In genomic region chr5:39947657-39948056, GRCh38 we compare ENCODE assay signal across 15 cellular contexts.
DNase-seq lines count a peak whose midpoint lies in the region; ATAC-seq, FAIRE-seq and TF ChIP-seq lines count a peak whose summit lies in the region.
"Had no signal": no experiment of that assay in that cellular context is flagged by ENCODE, and none has a peak within 500 bp of the region (broad histone marks: within the 10 kb centered on the region; RNA-seq: fewer than 3 reads in every experiment).

No MANE protein-coding gene starts in this region.

- DNase-seq in EH (ENCODE audit: low read depth) (peak; percentile 29), IMR-90 (peak; percentile 2), bronchial epithelial cell (ENCODE audit: low read depth) (peak; percentile 25), neural crest cell (ENCODE audit: low read depth, low spot score) (no peak), OCI-M2 (lab: John Stamatoyannopoulos, UW; ENCODE audit: unreplicated experiment) (no peak), hippocampal formation (lab: John Stamatoyannopoulos, UW) (no peak)
- no peak for DNase-seq in activated CD8-positive, alpha-beta T cell treated with anti-CD3 and anti-CD28 coated beads for 36 hours
- DNase-seq: midbrain, NCI-H1105, ovary, transverse colon had no signal

- H3K23ac ChIP-seq in IMR-90 (ENCODE audit: low read depth, low read length) = no peak overlapping the region

- H3K27ac ChIP-seq in IMR-90 (ENCODE audit: insufficient read depth, low read length) = no peak overlapping the region
- H3K27ac ChIP-seq: ovary, RWPE1, transverse colon had no signal

- no peak for TF ChIP-seq RAD21 in IMR-90 (IDR thresholded peaks at IDR 0.05; ENCODE audit: low read length)

- H2AK9ac ChIP-seq in IMR-90 (replicated peaks; ENCODE audit: low read depth, low read length, poor library complexity) = no peak overlapping the region

- no peak for ATAC-seq in IMR-90 (ENCODE audit: low read depth)
- no peak for ATAC-seq in GM21786 (IDR thresholded peaks at IDR 0.05; ENCODE audit: unreplicated experiment)
- ATAC-seq in activated CD8-positive, alpha-beta T cell treated with anti-CD3 and anti-CD28 coated beads for 36 hours = no peak

- POLR2A ChIA-PET in IMR-90 (lab: Charles Lee; ENCODE audit: unreplicated experiment) = no interaction called here
- POLR2A ChIA-PET in activated CD8-positive, alpha-beta T cell treated with anti-CD3 and anti-CD28 coated beads for 36 hours (lab: Charles Lee) = no interaction called here

- no peak overlapping the region for H3K4me3 Mint-ChIP-seq in neural crest cell
- no peak overlapping the region for H3K4me3 Mint-ChIP-seq in activated CD8-positive, alpha-beta T cell treated with anti-CD3 and anti-CD28 coated beads for 36 hours
- H3K4me3 Mint-ChIP-seq: B cell had no signal

- TF ChIP-seq CTCF in IMR-90 (conservative IDR thresholded peaks at IDR 0.05; ENCODE audit: low read depth, low read length) (no peak), bronchial epithelial cell (IDR thresholded peaks at IDR 0.05; ENCODE audit: insufficient read depth, low read length, severe bottlenecking) (no peak), neural crest cell (conservative IDR thresholded peaks at IDR 0.05) (no peak)
- no peak for TF ChIP-seq CTCF in activated CD8-positive, alpha-beta T cell treated with anti-CD3 and anti-CD28 coated beads for 36 hours (IDR thresholded peaks at IDR 0.05)

- in situ Hi-C loops in IMR-90 (cut with MboI; ENCODE audit: low sequenced_read_pairs) = loop anchor here (5.0 to 10.0 kb wide), 3 partner anchors 735 to 927 kb away; no protein-coding TSS in a partner anchor

- no peak overlapping the region for H4K8ac ChIP-seq in IMR-90 (ENCODE audit: low read depth in 2 of 2, low read length in 2 of 2)

- dilution Hi-C loops in IMR-90 (cut with HindIII; ENCODE audit: low sequenced_read_pairs, unreplicated experiment) = no loop called here

- H4K91ac ChIP-seq in IMR-90 (ENCODE audit: insufficient read depth, low read depth, low read length) = no peak overlapping the region

- H4K20me1 ChIP-seq in IMR-90 (ENCODE audit: insufficient read depth, low read length) = no peaks in the 10 kb centered on the region

- no peak overlapping the region for H2BK5ac ChIP-seq in IMR-90 (ENCODE audit: low read depth, low read length, poor library complexity, severe bottlenecking)

- H2BK15ac ChIP-seq in IMR-90 (ENCODE audit: low read depth, low read length) = no peak overlapping the region

- H2BK20ac ChIP-seq in IMR-90 (ENCODE audit: low read depth, low read length) = no peak overlapping the region

- H3K79me1 ChIP-seq in IMR-90 (ENCODE audit: low read depth in 1 of 2, low read length in 2 of 2) = no peaks in the 10 kb centered on the region

- intact Hi-C loops in IMR-90 (cut with micrococcal nuclease) = loop anchor here (2.0 to 10.0 kb wide), 2 partner anchors 233 to 363 kb away; no protein-coding TSS in a partner anchor
- intact Hi-C loops in activated CD8-positive, alpha-beta T cell treated with anti-CD3 and anti-CD28 coated beads for 36 hours (cut with micrococcal nuclease) = loop anchor here (2.0 to 5.0 kb wide), 3 partner anchors 630 to 789 kb away; no protein-coding TSS in a partner anchor

- no peaks in the 10 kb centered on the region for H3K27me3 ChIP-seq in IMR-90 (ENCODE audit: control insufficient read depth, insufficient read depth, low read length)
- no peaks in the 10 kb centered on the region for H3K27me3 ChIP-seq in bronchial epithelial cell (ENCODE audit: control insufficient read depth, insufficient read depth, low read length)
- H3K27me3 ChIP-seq: ovary, transverse colon had no signal

- CTCF ChIA-PET in IMR-90 (lab: Yijun Ruan, JAX) = interaction anchor here (0.9 to 1.4 kb wide), 3 partner anchors 10 to 234 kb away, joined by 3 to 5 read pairs (median 5); no protein-coding TSS in a partner anchor
- CTCF ChIA-PET in activated CD8-positive, alpha-beta T cell treated with anti-CD3 and anti-CD28 coated beads for 36 hours (lab: Charles Lee) = interaction anchor here (0.8 to 2.9 kb wide), 15 partner anchors 10 to 791 kb away, joined by 3 to 14 read pairs (median 4); no protein-coding TSS in a partner anchor

- H2BK120ac ChIP-seq in IMR-90 (ENCODE audit: low read depth, low read length) = no peak overlapping the region

- no peaks in the 10 kb centered on the region for H3K9me3 ChIP-seq in IMR-90 (ENCODE audit: control insufficient read depth, insufficient read depth, low read length)
- H3K9me3 ChIP-seq: ovary, transverse colon had no signal

- H3K9me3 Mint-ChIP-seq in neural crest cell = peaks cover 6% of the 10 kb centered on the region
- peaks cover 2% of the 10 kb centered on the region for H3K9me3 Mint-ChIP-seq in activated CD8-positive, alpha-beta T cell treated with anti-CD3 and anti-CD28 coated beads for 36 hours

- no peak for TF ChIP-seq POLR2A in IMR-90 (IDR thresholded peaks at IDR 0.05; ENCODE audit: low read depth, low read length)

- FAIRE-seq in bronchial epithelial cell (lab: Jason Lieb, UNC) = no peak

- H3K27me3 Mint-ChIP-seq in neural crest cell (ENCODE audit: low read depth) = peaks cover 2% of the 10 kb centered on the region
- no peaks in the 10 kb centered on the region for H3K27me3 Mint-ChIP-seq in activated CD8-positive, alpha-beta T cell treated with anti-CD3 and anti-CD28 coated beads for 36 hours
- H3K27me3 Mint-ChIP-seq: B cell had no signal

- no peak overlapping the region for H3K4me2 ChIP-seq in IMR-90 (ENCODE audit: low read depth, low read length)
- H3K4me2 ChIP-seq: smooth muscle cell had no signal

- WGBS in IMR-90 (ENCODE audit: extremely low coverage in 2 of 2, insufficient read length in 1 of 2), 2 experiments = no CpG with 5 or more reads among the region's 1 CpG

- no peak overlapping the region for H2AFZ ChIP-seq in IMR-90 (replicated peaks; ENCODE audit: low read length, poor library complexity)

- no peaks in the 10 kb centered on the region for H3K36me3 Mint-ChIP-seq in neural crest cell (ENCODE audit: low read depth)
- peaks cover 3% of the 10 kb centered on the region for H3K36me3 Mint-ChIP-seq in activated CD8-positive, alpha-beta T cell treated with anti-CD3 and anti-CD28 coated beads for 36 hours (ENCODE audit: low read depth)

- H2AK5ac ChIP-seq in IMR-90 (ENCODE audit: low read depth, low read length) = no peak overlapping the region

- H3K14ac ChIP-seq in IMR-90 (replicated peaks; ENCODE audit: low read depth, low read length) = no peak overlapping the region

- no peak overlapping the region for H3K56ac ChIP-seq in IMR-90 (ENCODE audit: extremely low read depth, insufficient read depth, low read length)

- no peak overlapping the region for H4K5ac ChIP-seq in IMR-90 (ENCODE audit: low read depth, low read length)

- BruUV-seq in IMR-90 (replicated peaks; lab: Mats Ljungman, UMichigan) = no TSS peak

- H3K4me1 ChIP-seq in IMR-90 (ENCODE audit: control insufficient read depth, insufficient read depth, low read length) = no peaks in the 10 kb centered on the region

- no peak overlapping the region for H3K9ac ChIP-seq in IMR-90 (ENCODE audit: low read depth, low read length)

- no peaks in the 10 kb centered on the region for H3K36me3 ChIP-seq in IMR-90 (ENCODE audit: control insufficient read depth, insufficient read depth, low read length)
- no peaks in the 10 kb centered on the region for H3K36me3 ChIP-seq in bronchial epithelial cell (ENCODE audit: control insufficient read depth, insufficient read depth, low read length)
- H3K36me3 ChIP-seq: ovary, transverse colon had no signal

- H3K9me1 ChIP-seq in IMR-90 (ENCODE audit: insufficient read depth, low read length) = no peaks in the 10 kb centered on the region

- peak overlapping the region; percentile 9 for H3K27ac Mint-ChIP-seq in neural crest cell (ENCODE audit: unreplicated experiment)
- no peak overlapping the region for H3K27ac Mint-ChIP-seq in activated CD8-positive, alpha-beta T cell treated with anti-CD3 and anti-CD28 coated beads for 36 hours
- H3K27ac Mint-ChIP-seq: B cell had no signal

- no peak overlapping the region for H3K4ac ChIP-seq in IMR-90 (ENCODE audit: low read depth, low read length)

- no peak overlapping the region for H3K4me3 ChIP-seq in IMR-90 (ENCODE audit: insufficient read depth, low read depth, low read length)
- H3K4me3 ChIP-seq in bronchial epithelial cell (ENCODE audit: low read depth, low read length) = no peak overlapping the region
- H3K4me3 ChIP-seq: ovary, smooth muscle cell, transverse colon had no signal

- H3K18ac ChIP-seq in IMR-90 (ENCODE audit: low read depth, low read length) = no peak overlapping the region

- H3K4me1 Mint-ChIP-seq in neural crest cell = no peaks in the 10 kb centered on the region
- peaks cover 3% of the 10 kb centered on the region for H3K4me1 Mint-ChIP-seq in activated CD8-positive, alpha-beta T cell treated with anti-CD3 and anti-CD28 coated beads for 36 hours (ENCODE audit: low read depth)

TF ChIP-seq in IMR-90, 13 proteins besides CTCF, POLR2A, EP300 and RAD21 (continues in another document):
- TF ChIP-seq MXI1 (IDR thresholded peaks at IDR 0.05; ENCODE audit: borderline replicate concordance, low read depth, low read length) (no peak), FOS (IDR thresholded peaks at IDR 0.05; ENCODE audit: low read depth, low read length) (no peak), NFE2L2 (IDR thresholded peaks at IDR 0.05; ENCODE audit: low read depth, low read length) (no peak), MAZ (IDR thresholded peaks at IDR 0.05; ENCODE audit: borderline replicate concordance, low read depth, low read length) (no peak), RCOR1 (IDR thresholded peaks at IDR 0.05; ENCODE audit: insufficient replicate concordance, low read length) (no peak), MAFK (IDR thresholded peaks at IDR 0.05; ENCODE audit: low read depth, low read length) (no peak), CHD1 (IDR thresholded peaks at IDR 0.05; ENCODE audit: low read depth, low read length) (no peak), ELK1 (IDR thresholded peaks at IDR 0.05; ENCODE audit: borderline replicate concordance, low read depth, low read length) (no peak)
- TF ChIP-seq, protein P1, sequence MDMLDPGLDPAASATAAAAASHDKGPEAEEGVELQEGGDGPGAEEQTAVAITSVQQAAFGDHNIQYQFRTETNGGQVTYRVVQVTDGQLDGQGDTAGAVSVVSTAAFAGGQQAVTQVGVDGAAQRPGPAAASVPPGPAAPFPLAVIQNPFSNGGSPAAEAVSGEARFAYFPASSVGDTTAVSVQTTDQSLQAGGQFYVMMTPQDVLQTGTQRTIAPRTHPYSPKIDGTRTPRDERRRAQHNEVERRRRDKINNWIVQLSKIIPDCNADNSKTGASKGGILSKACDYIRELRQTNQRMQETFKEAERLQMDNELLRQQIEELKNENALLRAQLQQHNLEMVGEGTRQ (IDR thresholded peaks at IDR 0.05; ENCODE audit: low read depth, low read length) = no peak

Comparison
In these comparisons a context has a peak if more than half of its experiments do, and no peak if none do; other contexts are left out.
1. DNase-seq: peak in EH (single experiment), IMR-90 (single experiment) and bronchial epithelial cell (single experiment); none in neural crest cell (single experiment), OCI-M2 (single experiment), hippocampal formation (0 of 2) and activated CD8-positive, alpha-beta T cell treated with anti-CD3 and anti-CD28 coated beads for 36 hours (single experiment).